In genomic region chr18:51048190-51048589, GRCh38 we compare ENCODE assay signal across 18 cellular contexts. TPM values are rescaled to one million over a fixed set of nuclear protein-coding genes. Genes with fewer than 3 reads are reported as not detected.
DNase-seq lines count a peak whose midpoint lies in the region; ATAC-seq, FAIRE-seq and TF ChIP-seq lines count a peak whose summit lies in the region.
"Had no signal": no experiment of that assay in that cellular context is flagged by ENCODE, and none has a peak within 500 bp of the region (broad histone marks: within the 10 kb centered on the region; RNA-seq: fewer than 3 reads in every experiment).

No MANE protein-coding gene starts in this region.

- no peaks in the 10 kb centered on the region for H3K79me1 ChIP-seq in H1 (ENCODE audit: low read depth, low read length)

- POLR2A ChIA-PET in CD4-positive, alpha-beta T cell (lab: Charles Lee): no interaction called here
- POLR2A ChIA-PET in H1 (lab: Charles Lee; ENCODE audit: partially characterized antibody): interaction anchor here (1.7 kb wide), 1 partner anchor 80 kb away, joined by 3 read pairs; no protein-coding TSS in a partner anchor
- POLR2A ChIA-PET in HepG2 (lab: Yijun Ruan, JAX): no interaction called here

- H3K4me1 Mint-ChIP-seq in CD4-positive, alpha-beta T cell (ENCODE audit: low read depth): peaks cover 65% of the 10 kb centered on the region
- peaks cover 50% of the 10 kb centered on the region for H3K4me1 Mint-ChIP-seq in GM23338

- H3K27ac ChIP-seq in CD4-positive, alpha-beta T cell (ENCODE audit: low read depth, low read length): no peak overlapping the region
- peak overlapping the region; percentile 68 for H3K27ac ChIP-seq in GM23338 (ENCODE audit: low read depth)
- H3K27ac ChIP-seq in HUES64 (ENCODE audit: low read depth, low read length): peak overlapping the region; percentile 74
- H3K27ac ChIP-seq in H1 (ENCODE audit: low read depth, low read length): no peak overlapping the region
- no peak overlapping the region for H3K27ac ChIP-seq in HepG2 (ENCODE audit: extremely low read length, insufficient read depth, low read length)
- H3K27ac ChIP-seq: C4-2B had no signal

- H3K4me3 Mint-ChIP-seq in CD4-positive, alpha-beta T cell: no peak overlapping the region
- H3K4me3 Mint-ChIP-seq in GM23338: no peak overlapping the region
- H3K4me3 Mint-ChIP-seq: CD4-positive, alpha-beta memory T cell had no signal

- H4K8ac ChIP-seq in H1 (ENCODE audit: extremely low read depth, insufficient read depth, low read length): no peak overlapping the region

- in situ Hi-C loops in HepG2 (cut with HindIII; ENCODE audit: extremely low pct_ligation_motif_present, low pct_unique_long_range_greater_than_20kb): no loop called here

- H3K23ac ChIP-seq in H1 (ENCODE audit: insufficient read length): no peak overlapping the region

- H3K27ac Mint-ChIP-seq in CD4-positive, alpha-beta T cell: peak overlapping the region; percentile 58
- peak overlapping the region; percentile 79; the same call in 1 of the 2 replicates for H3K27ac Mint-ChIP-seq in GM23338

- 93% methylated on average over 1 of the region's 1 CpG for WGBS in HUES64
- 94% methylated on average over 1 of the region's 1 CpG; no CpG with 5 or more reads in 1 of the 2 experiments for WGBS in H1 (ENCODE audit: extremely low coverage in 1 of 2, insufficient coverage in 1 of 2, insufficient read length in 1 of 2, insufficient replicate concordance in 2 of 2, low coverage in 1 of 2, low lambda C conversion rate in 2 of 2, missing lambda C conversion rate in 1 of 2), 2 experiments
- WGBS in HepG2 (ENCODE audit: low lambda C conversion rate): 100% methylated on average over 1 of the region's 1 CpG

- no peak overlapping the region for H3K4me3 ChIP-seq in GM23338
- H3K4me3 ChIP-seq in HUES64 (ENCODE audit: low read length): no peak overlapping the region
- no peak overlapping the region for H3K4me3 ChIP-seq in H1 (ENCODE audit: extremely low read depth in 1 of 4, insufficient read depth in 2 of 4, low read depth in 3 of 4, low read length in 4 of 4)
- H3K4me3 ChIP-seq in HepG2 (replicated peaks in 1 of 3; ENCODE audit: insufficient read depth in 1 of 3, low read depth in 2 of 3, low read length in 3 of 3): no peak overlapping the region
- H3K4me3 ChIP-seq: K562 had no signal

- no peak overlapping the region for H2BK20ac ChIP-seq in H1 (ENCODE audit: low read length)

- no peaks in the 10 kb centered on the region for H3K27me3 Mint-ChIP-seq in CD4-positive, alpha-beta T cell
- peaks cover 7% of the 10 kb centered on the region for H3K27me3 Mint-ChIP-seq in GM23338 (ENCODE audit: insufficient read depth, low read depth, poor library complexity)
- H3K27me3 Mint-ChIP-seq: CD4-positive, alpha-beta memory T cell had no signal

- no peak for FAIRE-seq in H1 (lab: Jason Lieb, UNC)
- FAIRE-seq in HepG2 (lab: Jason Lieb, UNC): no peak
- FAIRE-seq: GM18507, HTR-8/SVneo, K562 had no signal

- no peak for TF ChIP-seq CTCF in CD4-positive, alpha-beta T cell (IDR thresholded peaks at IDR 0.05)
- TF ChIP-seq CTCF in GM23338 (conservative IDR thresholded peaks at IDR 0.05; ENCODE audit: low read depth in 2 of 2) (no peak), H1 (IDR thresholded peaks at IDR 0.05; ENCODE audit: control extremely low read depth in 1 of 3, insufficient read depth in 1 of 3, low read depth in 1 of 3, low read length in 3 of 3) (no peak), HepG2 (CRISPR knock-in tag; IDR thresholded peaks at IDR 0.05) (no peak)

- H2AFZ ChIP-seq in GM23338 (no peak overlapping the region), H1 (ENCODE audit: low read length) (no peak overlapping the region), HepG2 (ENCODE audit: low read length) (no peak overlapping the region)

- H3K56ac ChIP-seq in H1 (replicated peaks; ENCODE audit: insufficient read length, low read depth, low read length): no peak overlapping the region

- H3K9me3 Mint-ChIP-seq in CD4-positive, alpha-beta T cell: no peaks in the 10 kb centered on the region
- no peaks in the 10 kb centered on the region for H3K9me3 Mint-ChIP-seq in GM23338
- H3K9me3 Mint-ChIP-seq: CD4-positive, alpha-beta memory T cell had no signal

- peaks cover 72% of the 10 kb centered on the region for H3K79me2 ChIP-seq in GM23338 (replicated peaks; ENCODE audit: insufficient read depth)
- peaks cover 4 to 59% of the 10 kb centered on the region in 2 experiments for H3K79me2 ChIP-seq in H1 (ENCODE audit: control insufficient read depth in 1 of 2, insufficient read depth in 2 of 2, low read length in 2 of 2)
- peaks cover 44% of the 10 kb centered on the region for H3K79me2 ChIP-seq in HepG2 (ENCODE audit: insufficient read depth, low read length)

- no peaks in the 10 kb centered on the region for H3F3A ChIP-seq in GM23338 (replicated peaks; ENCODE audit: low read depth)

- ATAC-seq in CD4-positive, alpha-beta T cell (ENCODE audit: poor library complexity): no peak
- ATAC-seq in GM23338 (no peak), HepG2 (no peak), GM21423 (IDR thresholded peaks at IDR 0.05; ENCODE audit: unreplicated experiment) (no peak)
- ATAC-seq: K562 had no signal

- no peaks in the 10 kb centered on the region for H3K27me3 ChIP-seq in CD4-positive, alpha-beta T cell (ENCODE audit: control insufficient read depth, insufficient read depth, low read length)
- H3K27me3 ChIP-seq in GM23338 (ENCODE audit: insufficient read depth) (no peaks in the 10 kb centered on the region), HUES64 (ENCODE audit: insufficient read depth, low read length) (no peaks in the 10 kb centered on the region), H1 (replicated peaks in 1 of 4; ENCODE audit: control insufficient read depth in 3 of 4, extremely low read depth in 1 of 4, insufficient read depth in 3 of 4, low read length in 3 of 4) (no peaks in the 10 kb centered on the region), HepG2 (ENCODE audit: control insufficient read depth in 1 of 2, insufficient read depth in 2 of 2, low read length in 2 of 2) (no peaks in the 10 kb centered on the region; a peak in 1 of 5 replicates)

- H2BK120ac ChIP-seq in H1 (replicated peaks; ENCODE audit: low read depth, low read length): no peak overlapping the region

- peaks cover 43% of the 10 kb centered on the region for H3K36me3 Mint-ChIP-seq in CD4-positive, alpha-beta T cell (ENCODE audit: low read depth)
- H3K36me3 Mint-ChIP-seq in GM23338 (ENCODE audit: low read depth): peaks cover 38% of the 10 kb centered on the region; the same call in 2 of the 3 replicates

- TF ChIP-seq EP300 in H1 (IDR thresholded peaks at IDR 0.05; ENCODE audit: borderline replicate concordance in 1 of 2, low read depth in 2 of 2, low read length in 2 of 2) (no peak), HepG2 (IDR thresholded peaks at IDR 0.05; ENCODE audit: low read depth in 2 of 2, low read length in 2 of 2) (no peak), HepG2 (CRISPR knock-in tag; IDR thresholded peaks at IDR 0.05; ENCODE audit: borderline replicate concordance) (no peak)

- peaks cover 53% of the 10 kb centered on the region for H3K4me1 ChIP-seq in GM23338 (ENCODE audit: insufficient read depth)
- H3K4me1 ChIP-seq in HUES64 (ENCODE audit: insufficient read depth, low read length): peaks cover 41% of the 10 kb centered on the region
- H3K4me1 ChIP-seq in H1 (replicated peaks in 1 of 4; ENCODE audit: control insufficient read depth in 3 of 4, insufficient read depth in 4 of 4, low read length in 3 of 4): peaks cover 0 to 27% (median 4%) of the 10 kb centered on the region in 4 experiments; a peak in 3 of 7 replicates
- H3K4me1 ChIP-seq in HepG2 (ENCODE audit: insufficient read depth, low read length): peaks cover 19% of the 10 kb centered on the region

- no peak overlapping the region for H3K18ac ChIP-seq in H1 (ENCODE audit: extremely low read depth, low read length)

- no peak overlapping the region for H3K4ac ChIP-seq in H1 (replicated peaks; ENCODE audit: insufficient read length, low read depth, low read length)

- no TSS peak for BruUV-seq in HepG2 (replicated peaks; lab: Mats Ljungman, UMichigan)

- H3K4me2 ChIP-seq in GM23338 (peak overlapping the region; percentile 46; the same call in 1 of the 2 replicates), H1 (ENCODE audit: insufficient read depth in 1 of 2, low read depth in 2 of 2, low read length in 2 of 2) (no peak overlapping the region), HepG2 (ENCODE audit: low read depth, low read length) (no peak overlapping the region)

- no peaks in the 10 kb centered on the region for H3K23me2 ChIP-seq in H1 (ENCODE audit: low read depth, low read length)

- H3K9me3 ChIP-seq in CD4-positive, alpha-beta T cell (ENCODE audit: control insufficient read depth, low read length): no peaks in the 10 kb centered on the region
- no peaks in the 10 kb centered on the region for H3K9me3 ChIP-seq in HUES64 (ENCODE audit: insufficient read depth, low read depth, low read length)
- no peaks in the 10 kb centered on the region for H3K9me3 ChIP-seq in H1 (ENCODE audit: insufficient read depth in 2 of 2, low read depth in 1 of 2, low read length in 1 of 2)
- no peaks in the 10 kb centered on the region for H3K9me3 ChIP-seq in HepG2 (ENCODE audit: low read length)

- intact Hi-C loops in CD4-positive, alpha-beta T cell (cut with DNase I, micrococcal nuclease): no loop called here
- intact Hi-C loops in HepG2 (cut with micrococcal nuclease; ENCODE audit: unreplicated experiment): no loop called here

- CTCF ChIA-PET in CD4-positive, alpha-beta T cell (lab: Charles Lee): no interaction called here
- CTCF ChIA-PET in H1 (lab: Charles Lee; ENCODE audit: partially characterized antibody) (interaction anchor here (0.7 kb wide), 1 partner anchor 48 kb away, joined by 3 read pairs; no protein-coding TSS in a partner anchor), HepG2 (lab: Yijun Ruan, JAX; ENCODE audit: low intra/inter-chr PET ratio, low total read pairs) (no interaction called here)

- H4K20me1 ChIP-seq in GM23338 (replicated peaks; ENCODE audit: insufficient read depth) (no peaks in the 10 kb centered on the region; the same call in 1 of the 2 replicates), H1 (replicated peaks in 1 of 2; ENCODE audit: control insufficient read depth in 1 of 2, insufficient read depth in 2 of 2, low read length in 2 of 2) (peaks cover 0 to 2% of the 10 kb centered on the region in 2 experiments), HepG2 (ENCODE audit: insufficient read depth, low read length) (peaks cover 48% of the 10 kb centered on the region)

- TF ChIP-seq POLR2A in H1 (IDR thresholded peaks at IDR 0.05; ENCODE audit: control extremely low read depth in 1 of 2, low read depth in 2 of 2, low read length in 2 of 2): no peak
- TF ChIP-seq POLR2A in HepG2 (IDR thresholded peaks at IDR 0.05; ENCODE audit: insufficient read depth in 1 of 2, low read depth in 2 of 2, low read length in 2 of 2): no peak

- TF ChIP-seq RAD21 in H1 (IDR thresholded peaks at IDR 0.05 in 1 of 2, conservative IDR thresholded peaks at IDR 0.05 in 1 of 2; ENCODE audit: low read depth in 2 of 2, low read length in 2 of 2) (no peak), HepG2 (CRISPR knock-in tag; IDR thresholded peaks at IDR 0.05) (no peak)

- no peak overlapping the region for H2BK12ac ChIP-seq in H1 (ENCODE audit: low read depth, low read length)

- no peak overlapping the region for H2BK15ac ChIP-seq in H1 (ENCODE audit: low read length)

- no peaks in the 10 kb centered on the region for H3K9me2 ChIP-seq in GM23338 (ENCODE audit: insufficient read depth)

- no peak for DNase-seq in CD4-positive, alpha-beta T cell
- DNase-seq in GM23338 (ENCODE audit: low spot score): no peak
- no peak for DNase-seq in H1 (ENCODE audit: low read depth in 1 of 2, low spot score in 2 of 2)
- no peak for DNase-seq in HepG2 (ENCODE audit: low spot score)
- DNase-seq in Ammon's horn (ENCODE audit: low spot score): no peak
- DNase-seq: ACHN; CD4-positive, alpha-beta memory T cell; DMS153; DMS79; GDM1; HCEC 1CT; IMR-90 had no signal

- H3K36me3 ChIP-seq in GM23338 (ENCODE audit: insufficient read depth) (no peaks in the 10 kb centered on the region), HUES64 (ENCODE audit: insufficient read depth, low read length) (peaks cover 51% of the 10 kb centered on the region), H1 (ENCODE audit: control insufficient read depth in 2 of 4, insufficient read depth in 4 of 4, low read length in 3 of 4) (peaks cover 0 to 23% (median 8%) of the 10 kb centered on the region in 4 experiments; a peak in 3 of 8 replicates), HepG2 (replicated peaks in 1 of 2; ENCODE audit: control insufficient read depth in 1 of 2, insufficient read depth in 2 of 2, low read length in 2 of 2) (peaks cover 1 to 32% of the 10 kb centered on the region in 2 experiments)

- H2AK5ac ChIP-seq in H1 (ENCODE audit: low read depth, low read length): no peak overlapping the region

- no peak overlapping the region for H4K91ac ChIP-seq in H1 (replicated peaks; ENCODE audit: insufficient read length, low read length)

- H3K9ac ChIP-seq in HUES64 (ENCODE audit: low read depth, low read length): no peak overlapping the region
- H3K9ac ChIP-seq in H1 (replicated peaks in 1 of 4; ENCODE audit: extremely low read depth in 1 of 4, low read depth in 3 of 4, low read length in 3 of 4): no peak overlapping the region
- no peak overlapping the region for H3K9ac ChIP-seq in HepG2 (ENCODE audit: insufficient read depth, low read depth, low read length)

- H4K5ac ChIP-seq in H1 (ENCODE audit: insufficient read length, low read depth, low read length): peak overlapping the region; percentile 5

- no peak overlapping the region for H3K14ac ChIP-seq in H1 (ENCODE audit: insufficient read length)

- no peak overlapping the region for H2BK5ac ChIP-seq in H1 (ENCODE audit: low read depth, low read length)

RNA-seq across cellular contexts. Expression of gene SMAD4, which starts 18.2 kb away (rescaled TPM):
- 10 to 100 TPM; 82.0 to 82.9 TPM for total RNA-seq in CD4-positive, alpha-beta T cell
- 103 and 123 TPM in 2 replicates for total RNA-seq in GM23338 (2014; rRNA removed; shearing (Covaris generic))
- polyA plus RNA-seq in GM23338 (2016; fragmentation: Nextera tagmentation; extraction: Ambion mirVana) (41.9 and 42.5 TPM in 2 replicates), H1 (2011; rRNA removed) (67.9 and 86.5 TPM in 2 replicates), HepG2 (2011; rRNA removed) (53.8 and 70.2 TPM in 2 replicates)
- 95.1 TPM for polyA plus RNA-seq in HUES64 (2013, experiment 1 of 2)
- polyA plus RNA-seq in HUES64 (2013, experiment 2 of 2): 89.7 TPM
- 134 and 139 TPM in 2 replicates for total RNA-seq in H1 (2021; fragmentation: NEBNext Ultra II Directional; extraction: Animal tissue kit (Norgen Biotek cat#: 25700))
- 79.3 TPM for polyA plus RNA-seq in H1 (2011; cell fraction: cytosol; rRNA removed)
- 60.8 TPM for polyA plus RNA-seq in H1 (2011; cell fraction: nucleus; rRNA removed)
- 58.3 to 84.0 TPM (median 74.5 TPM) in 4 replicates for polyA plus RNA-seq in H1 (2012, experiment 1 of 2)
- polyA plus RNA-seq in H1 (2012, experiment 2 of 2): 5.9 TPM
- polyA plus RNA-seq in H1 (2013, experiment 1 of 2): 40.2 TPM
- polyA plus RNA-seq in H1 (2013, experiment 2 of 2): 39.7 TPM
- polyA minus RNA-seq in H1 (2011; rRNA and poly(A)+ RNA removed): 370 and 522 TPM in 2 replicates
- 94.2 TPM for polyA minus RNA-seq in H1 (2011; cell fraction: cytosol; rRNA and poly(A)+ RNA removed)
- 92.4 TPM for polyA minus RNA-seq in H1 (2011; cell fraction: nucleus; rRNA and poly(A)+ RNA removed)
- total RNA-seq in HepG2 (2016; rRNA removed; fragmentation: Illumina TruSeq; extraction: Trizol): 72.0 and 99.1 TPM in 2 replicates
- 49.6 and 56.8 TPM in 2 replicates for total RNA-seq in HepG2 (2016; cell fraction: cytosol; rRNA removed; fragmentation: Illumina TruSeq; extraction: Trizol; ENCODE audit: low read depth)
- 73.5 and 83.9 TPM in 2 replicates for total RNA-seq in HepG2 (2016; cell fraction: insoluble cytoplasmic fraction; rRNA removed; fragmentation: Illumina TruSeq; extraction: Trizol)
- 44.9 and 46.8 TPM in 2 replicates for total RNA-seq in HepG2 (2016; cell fraction: membrane; rRNA removed; fragmentation: Illumina TruSeq; extraction: Trizol)
- total RNA-seq in HepG2 (2016; cell fraction: nucleus; rRNA removed; fragmentation: Illumina TruSeq; extraction: Trizol): 57.9 and 58.5 TPM in 2 replicates
- 31.5 and 48.8 TPM in 2 replicates for polyA plus RNA-seq in HepG2 (2011; cell fraction: cytosol; rRNA removed)
- 25.3 and 31.2 TPM in 2 replicates for polyA plus RNA-seq in HepG2 (2011; cell fraction: nucleus; rRNA removed)
- polyA plus RNA-seq in HepG2 (2012): 42.8 and 47.9 TPM in 2 replicates
- polyA plus RNA-seq in HepG2 (2016; cell fraction: cytosol; fragmentation: Illumina TruSeq; extraction: Trizol; ENCODE audit: low read depth): 2.2 and 3.3 TPM in 2 replicates
- 58.6 and 61.8 TPM in 2 replicates for polyA plus RNA-seq in HepG2 (2016; cell fraction: insoluble cytoplasmic fraction; fragmentation: Illumina TruSeq; extraction: Trizol; ENCODE audit: low read depth)
- 6.7 and 8.8 TPM in 2 replicates for polyA plus RNA-seq in HepG2 (2016; cell fraction: membrane; fragmentation: Illumina TruSeq; extraction: Trizol; ENCODE audit: low read depth)
- polyA plus RNA-seq in HepG2 (2016; cell fraction: nucleus; fragmentation: Illumina TruSeq; extraction: Trizol; ENCODE audit: insufficient read depth, low read depth): 47.7 and 51.4 TPM in 2 replicates
- polyA minus RNA-seq in HepG2 (2011; rRNA and poly(A)+ RNA removed; ENCODE audit: low replicate concordance): 111 and 191 TPM in 2 replicates
- 40.4 and 42.0 TPM in 2 replicates for polyA minus RNA-seq in HepG2 (2011; cell fraction: cytosol; rRNA and poly(A)+ RNA removed)
- polyA minus RNA-seq in HepG2 (2011; cell fraction: nucleus; rRNA and poly(A)+ RNA removed): 54.7 and 64.2 TPM in 2 replicates

Comparison
In these comparisons a context has a peak if more than half of its experiments do, and no peak if none do; other contexts are left out.
1. H3K27ac ChIP-seq: peak in GM23338 (single experiment) and HUES64 (single experiment); none in CD4-positive, alpha-beta T cell (single experiment), H1 (single experiment) and HepG2 (single experiment).